Comparison of ENCODE assay signal across 19 cellular contexts in genomic region chr11:121359587-121359986, GRCh38.
"Had no signal": no experiment of that assay in that cellular context is flagged by ENCODE, and none has a peak within 500 bp of the region (broad histone marks: within the 10 kb centered on the region; RNA-seq: fewer than 3 reads in every experiment).

No MANE protein-coding gene starts in this region.

- H3K9me3 ChIP-seq: suprapubic skin, transverse colon, upper lobe of right lung, uterus had no signal

- H3K27me3 Mint-ChIP-seq: progenitor cell of endocrine pancreas had no signal

- H3K79me2 ChIP-seq: parathyroid adenoma had no signal

- ATAC-seq: natural killer cell treated with Interleukin-12 subunit alpha and Interleukin-12 subunit beta and Interleukin-15 and Interleukin-18, amount 100 ng/mL, for 72 hours; stimulated activated naive CD8-positive, alpha-beta T cell treated with anti-CD3 and anti-CD28 coated beads, Interleukin-15, amount 100 ng/mL, for 72 hours had no signal

- DNase-seq: dorsolateral prefrontal cortex; effector CD4-positive, alpha-beta T cell; stimulated activated CD4-positive, alpha-beta T cell treated with anti-CD3 and anti-CD28 coated beads, Interleukin-12 subunit alpha, Interleukin-12 subunit beta, amount 100 ng/mL, for 4 hours; stimulated activated CD4-positive, alpha-beta T cell treated with anti-CD3 and anti-CD28 coated beads, Interleukin-1b, Interleukin-23, amount 100 ng/mL, for 48 hours; stimulated activated CD4-positive, alpha-beta T cell treated with anti-CD3 and anti-CD28 coated beads, Interleukin-4, amount 100 ng/mL, for 1 hour; stimulated activated CD8-positive, alpha-beta memory T cell treated with anti-CD3 and anti-CD28 coated beads, Interleukin-4, amount 100 ng/mL, for 48 hours; stimulated activated naive CD4-positive, alpha-beta T cell; stimulated activated naive CD8-positive, alpha-beta T cell treated with anti-CD3 and anti-CD28 coated beads, Interleukin-15, amount 100 ng/mL, for 72 hours; transverse colon; upper lobe of right lung; uterus had no signal

- H3K4me2 ChIP-seq: smooth muscle cell had no signal

- H3K9me3 Mint-ChIP-seq: memory B cell; natural killer cell treated with Interleukin-12 subunit alpha and Interleukin-12 subunit beta and Interleukin-15 and Interleukin-18, amount 100 ng/mL, for 72 hours; stimulated activated naive CD8-positive, alpha-beta T cell treated with anti-CD3 and anti-CD28 coated beads, Interleukin-15, amount 100 ng/mL, for 72 hours had no signal

- H3K27ac ChIP-seq: dorsolateral prefrontal cortex, parathyroid adenoma, suprapubic skin, transverse colon, upper lobe of right lung, uterus had no signal

- H3K4me1 ChIP-seq: parathyroid adenoma, suprapubic skin, transverse colon, upper lobe of right lung, uterus had no signal

- H3K4me3 Mint-ChIP-seq: memory B cell; natural killer cell treated with Interleukin-12 subunit alpha and Interleukin-12 subunit beta and Interleukin-15 and Interleukin-18, amount 100 ng/mL, for 72 hours; neural crest cell; stimulated activated naive CD8-positive, alpha-beta T cell treated with anti-CD3 and anti-CD28 coated beads, Interleukin-15, amount 100 ng/mL, for 72 hours had no signal

- H3K4me1 Mint-ChIP-seq: neural crest cell; stimulated activated naive CD8-positive, alpha-beta T cell treated with anti-CD3 and anti-CD28 coated beads, Interleukin-15, amount 100 ng/mL, for 72 hours had no signal

- H3K27me3 ChIP-seq: dorsolateral prefrontal cortex, suprapubic skin, transverse colon, upper lobe of right lung, uterus had no signal

- H2AFZ ChIP-seq: parathyroid adenoma had no signal

- H3K36me3 ChIP-seq: suprapubic skin, transverse colon, upper lobe of right lung, uterus had no signal

- H3K36me3 Mint-ChIP-seq: memory B cell; natural killer cell treated with Interleukin-12 subunit alpha and Interleukin-12 subunit beta and Interleukin-15 and Interleukin-18, amount 100 ng/mL, for 72 hours had no signal

- H3K27ac Mint-ChIP-seq: memory B cell; natural killer cell treated with Interleukin-12 subunit alpha and Interleukin-12 subunit beta and Interleukin-15 and Interleukin-18, amount 100 ng/mL, for 72 hours; progenitor cell of endocrine pancreas; stimulated activated naive CD8-positive, alpha-beta T cell treated with anti-CD3 and anti-CD28 coated beads, Interleukin-15, amount 100 ng/mL, for 72 hours had no signal

- H3K4me3 ChIP-seq: dorsolateral prefrontal cortex, lung, smooth muscle cell, suprapubic skin, transverse colon, upper lobe of right lung, uterus had no signal
